6 cellular contexts compared by ENCODE assay signal in genomic region chr16:23508589-23509440, GRCh38. TPM values are rescaled to one million over a fixed set of nuclear protein-coding genes. Genes with fewer than 3 reads are reported as not detected.
DNase-seq lines count a peak whose midpoint lies in the region; ATAC-seq and TF ChIP-seq lines count a peak whose summit lies in the region.

No MANE protein-coding gene starts in this region.

- H3K4me1 ChIP-seq in KMS-11 (ENCODE audit: low read depth, poor library complexity, severe bottlenecking) = peaks cover 53% of the 10 kb centered on the region
- H3K4me1 ChIP-seq in ascending aorta = peaks cover 6 to 23% of the 10 kb centered on the region in 2 donors
- H3K4me1 ChIP-seq in muscle layer of colon (ENCODE audit: insufficient read depth, low read length) = peaks cover 37% of the 10 kb centered on the region

- H3K27me3 ChIP-seq in KMS-11 (ENCODE audit: insufficient read depth, low read depth) = no peaks in the 10 kb centered on the region
- no peaks in the 10 kb centered on the region for H3K27me3 ChIP-seq in ascending aorta
- no peaks in the 10 kb centered on the region for H3K27me3 ChIP-seq in muscle layer of colon (ENCODE audit: control insufficient read depth in 1 of 2, insufficient read depth in 2 of 2, low read length in 2 of 2)

- H3K9ac ChIP-seq in KMS-11 (peak overlapping the region; percentile 75; the same call in 1 of the 2 replicates), muscle layer of colon (ENCODE audit: low read length) (peak overlapping the region; percentile 37)

- H2AFZ ChIP-seq in KMS-11 (ENCODE audit: low read depth) = no peak overlapping the region

- no peak for ATAC-seq in GM21619 (IDR thresholded peaks at IDR 0.05; ENCODE audit: unreplicated experiment)
- ATAC-seq in esophagus mucosa = no peak

- peaks cover 24% of the 10 kb centered on the region for H4K20me1 ChIP-seq in KMS-11 (ENCODE audit: insufficient read depth)

- no peak overlapping the region for H3K27ac ChIP-seq in KMS-11
- H3K27ac ChIP-seq in ascending aorta = peak overlapping the region; percentile 46 to 92
- peak overlapping the region; percentile 79 for H3K27ac ChIP-seq in muscle layer of colon (ENCODE audit: low read depth, low read length)

- H3K36me3 ChIP-seq in KMS-11 (ENCODE audit: insufficient read depth) = no peaks in the 10 kb centered on the region; the same call in 1 of the 2 replicates
- H3K36me3 ChIP-seq in ascending aorta = no peaks in the 10 kb centered on the region
- H3K36me3 ChIP-seq in muscle layer of colon (ENCODE audit: insufficient read depth, low read length) = no peaks in the 10 kb centered on the region

- intact Hi-C loops in ascending aorta (cut with DNase I) = loop anchor here (5.0 kb wide), 1 partner anchor 133 kb away; the partner anchor contains the start of genes DCTN5 and PALB2

- peaks cover 61% of the 10 kb centered on the region for H3K79me2 ChIP-seq in KMS-11 (ENCODE audit: insufficient read depth, low read depth)

- H3K4me2 ChIP-seq in KMS-11 = peak overlapping the region; percentile 77

- H3K4me3 ChIP-seq in KMS-11 (IDR thresholded peaks at IDR 0.05; ENCODE audit: insufficient read depth, low read depth, low read length) (peak overlapping the region; percentile 45), ascending aorta (peak overlapping the region; percentile 95 to 98), muscle layer of colon (ENCODE audit: low read depth in 1 of 2, low read length in 2 of 2) (peak overlapping the region; percentile 60 to 76)

- no peak for DNase-seq in ascending aorta (ENCODE audit: low spot score in 2 of 2)
- no peak for DNase-seq in NCI-H510A treated with DMSO at 0.1 percent for 48 hours (lab: John Stamatoyannopoulos, UW)

- TF ChIP-seq CTCF in KMS-11 (conservative IDR thresholded peaks at IDR 0.05; ENCODE audit: low read depth, low read length) = no peak
- no peak for TF ChIP-seq CTCF in ascending aorta (IDR thresholded peaks at IDR 0.05)

- no peaks in the 10 kb centered on the region for H3K9me3 ChIP-seq in ascending aorta
- H3K9me3 ChIP-seq in muscle layer of colon (ENCODE audit: low read length) = no peaks in the 10 kb centered on the region

RNA-seq across cellular contexts. Expression of gene GGA2, which starts 1.5 kb away (rescaled TPM):
- 10.7 TPM for total RNA-seq in ascending aorta
- 24.6 TPM for total RNA-seq in esophagus mucosa

RNA-seq across cellular contexts. Expression of gene EARS2, which starts 48.3 kb away (rescaled TPM):
- total RNA-seq in ascending aorta (16.8 TPM), esophagus mucosa (13.5 TPM)

RNA-seq across cellular contexts. Expression of gene UBFD1, which starts 48.7 kb away (rescaled TPM):
- 51.8 TPM for total RNA-seq in ascending aorta
- 27.3 TPM for total RNA-seq in esophagus mucosa

RNA-seq across cellular contexts. Expression of gene COG7, which starts 55.8 kb away (rescaled TPM):
- total RNA-seq in ascending aorta (25.9 TPM), esophagus mucosa (14.8 TPM)

Comparison
In these comparisons a context has a peak if more than half of its experiments do, and no peak if none do; other contexts are left out.
1. H3K4me3 ChIP-seq: peak in every context shown above with its lines; median percentile 96 in ascending aorta; 68 in muscle layer of colon; 45 in KMS-11.